In the genomic region with DNA sequence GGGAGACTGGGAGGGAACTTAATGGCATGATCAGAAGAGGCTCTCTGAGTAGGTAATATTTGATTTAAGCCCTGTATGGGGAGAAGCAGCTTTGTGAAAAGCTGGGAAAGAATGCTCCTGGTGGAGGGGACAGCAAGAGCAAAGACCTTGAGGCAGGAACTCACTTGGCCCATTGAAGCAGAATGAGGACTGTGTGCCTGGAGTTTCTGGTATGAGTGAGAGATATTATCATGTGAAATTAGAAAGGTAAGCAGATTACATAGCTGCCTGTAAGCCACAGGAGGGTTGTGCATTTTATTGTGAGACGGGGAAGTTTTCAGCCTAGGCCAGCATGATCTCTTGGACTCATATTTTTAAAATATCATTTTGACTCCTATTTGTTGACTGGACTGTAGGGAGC, we compare ENCODE assay signal across 34 cellular contexts.
"Had no signal": no experiment of that assay in that cellular context is flagged by ENCODE, and none has a peak within 500 bp of the region (broad histone marks: within the 10 kb centered on the region; RNA-seq: fewer than 3 reads in every experiment).

No MANE protein-coding gene starts in this region.

- H3K9me3 Mint-ChIP-seq: activated B cell treated with CpG ODN at 0.5 μM for 24 hours; activated CD4-positive, alpha-beta memory T cell treated with anti-CD3 and anti-CD28 coated beads for 36 hours; activated CD4-positive, alpha-beta T cell treated with anti-CD3 and anti-CD28 coated beads, Interleukin-2, amount 10 ng/mL, durations not matched to agents 24 days and 14 days; activated naive CD4-positive, alpha-beta T cell treated with anti-CD3 and anti-CD28 coated beads for 36 hours; activated naive CD4-positive, alpha-beta T cell treated with anti-CD3 and anti-CD28 coated beads, Interleukin-2, amount 50 U/mL, for 24 hours; activated naive CD8-positive, alpha-beta T cell treated with anti-CD3 and anti-CD28 coated beads for 36 hours; activated naive CD8-positive, alpha-beta T cell treated with anti-CD3 and anti-CD28 coated beads, Interleukin-2, amount 50 U/mL, for 24 hours; activated T-helper 1 cell treated with anti-CD3 and anti-CD28 coated beads, Interleukin-12 subunit alpha, Interleukin-12 subunit beta, Interleukin-2, Interleukin-4 antibody, amounts not matched to agents 30 ng/mL and 10 ng/mL and 1 ng/mL, durations not matched to agents 14 hours and 24 hours and 36 hours; activated T-helper 2 cell treated with anti-CD3 and anti-CD28 coated beads, Interferon-gamma antibody, Interleukin-2, Interleukin-4, amounts not matched to agents 10 μg/mL and 5 μg/mL and 100 μg/mL, durations not matched to agents 14 hours and 24 hours and 36 hours had no signal

- H3K36me3 ChIP-seq: adrenal gland, breast epithelium, cardiac muscle cell, colonic mucosa, esophagus muscularis mucosa, gastrocnemius medialis, heart left ventricle had no signal

- H3K4me3 Mint-ChIP-seq: activated B cell treated with CpG ODN at 0.5 μM for 24 hours; activated CD4-positive, alpha-beta memory T cell treated with anti-CD3 and anti-CD28 coated beads for 36 hours; activated CD4-positive, alpha-beta T cell treated with anti-CD3 and anti-CD28 coated beads for 36 hours; activated CD4-positive, alpha-beta T cell treated with anti-CD3 and anti-CD28 coated beads, Interleukin-2, amount 10 ng/mL, durations not matched to agents 24 days and 14 days; activated CD8-positive, alpha-beta memory T cell treated with anti-CD3 and anti-CD28 coated beads, Interleukin-2, amount 10 ng/mL, durations not matched to agents 7 days and 5 days; activated CD8-positive, alpha-beta T cell treated with anti-CD3 and anti-CD28 coated beads, Interleukin-2, amount 10 ng/mL, durations not matched to agents 7 days and 5 days; activated naive CD4-positive, alpha-beta T cell treated with anti-CD3 and anti-CD28 coated beads for 36 hours; activated naive CD4-positive, alpha-beta T cell treated with anti-CD3 and anti-CD28 coated beads, Interleukin-2, amount 50 U/mL, for 24 hours; activated naive CD8-positive, alpha-beta T cell treated with anti-CD3 and anti-CD28 coated beads for 36 hours; activated naive CD8-positive, alpha-beta T cell treated with anti-CD3 and anti-CD28 coated beads, Interleukin-2, amount 50 U/mL, for 24 hours; activated T-helper 1 cell treated with anti-CD3 and anti-CD28 coated beads, Interleukin-12 subunit alpha, Interleukin-12 subunit beta, Interleukin-2, Interleukin-4 antibody, amounts not matched to agents 30 ng/mL and 10 ng/mL and 1 ng/mL, durations not matched to agents 14 hours and 24 hours and 36 hours; brain; T-helper 17 cell had no signal

- H3K4me3 ChIP-seq: adrenal gland, breast epithelium, cardiac muscle cell, colonic mucosa, esophagus muscularis mucosa, gastrocnemius medialis, heart left ventricle had no signal

- H3K27ac ChIP-seq: adrenal gland, breast epithelium, cardiac muscle cell, colonic mucosa, esophagus muscularis mucosa, foreskin keratinocyte, gastrocnemius medialis, heart left ventricle had no signal

- H3K27me3 Mint-ChIP-seq: activated CD4-positive, alpha-beta memory T cell treated with anti-CD3 and anti-CD28 coated beads for 36 hours; activated CD4-positive, alpha-beta T cell treated with anti-CD3 and anti-CD28 coated beads, Interleukin-2, amount 10 ng/mL, durations not matched to agents 24 days and 14 days; activated CD8-positive, alpha-beta memory T cell treated with anti-CD3 and anti-CD28 coated beads, Interleukin-2, amount 10 ng/mL, durations not matched to agents 7 days and 5 days; activated naive CD8-positive, alpha-beta T cell treated with anti-CD3 and anti-CD28 coated beads, Interleukin-2, amount 50 U/mL, for 24 hours; T-helper 17 cell had no signal

- DNase-seq: activated B cell treated with CpG ODN at 0.5 μM for 24 hours; activated CD4-positive, alpha-beta memory T cell treated with anti-CD3 and anti-CD28 coated beads for 36 hours; activated CD4-positive, alpha-beta T cell treated with anti-CD3 and anti-CD28 coated beads for 36 hours; activated CD4-positive, alpha-beta T cell treated with anti-CD3 and anti-CD28 coated beads, Interleukin-2, amount 10 ng/mL, durations not matched to agents 24 days and 14 days; activated CD4-positive, CD25-positive, alpha-beta regulatory T cell treated with anti-CD3 and anti-CD28 coated beads, Interleukin-2, amount 50 U/mL, for 72 hours; activated CD8-positive, alpha-beta memory T cell treated with anti-CD3 and anti-CD28 coated beads, Interleukin-2, amount 10 ng/mL, durations not matched to agents 7 days and 5 days; activated CD8-positive, alpha-beta memory T cell treated with anti-CD3 and anti-CD28 coated beads, Interleukin-2, amount 50 U/mL, for 4 hours; activated CD8-positive, alpha-beta T cell treated with anti-CD3 and anti-CD28 coated beads, Interleukin-2, amount 10 ng/mL, durations not matched to agents 7 days and 5 days; activated effector memory CD4-positive, alpha-beta T cell treated with anti-CD3 and anti-CD28 coated beads, Interleukin-2, amount 50 U/mL, for 16 hours; activated naive CD4-positive, alpha-beta T cell treated with anti-CD3 and anti-CD28 coated beads for 36 hours; activated naive CD8-positive, alpha-beta T cell treated with anti-CD3 and anti-CD28 coated beads for 36 hours; activated naive CD8-positive, alpha-beta T cell treated with anti-CD3 and anti-CD28 coated beads, Interleukin-2, amount 50 U/mL, for 24 hours; activated T-cell treated with anti-CD3 and anti-CD28 coated beads, Interleukin-2, amount 50 U/mL, for 1 hour; activated T-cell treated with anti-CD3 and anti-CD28 coated beads, Interleukin-2, amount 50 U/mL, for 48 hours; adrenal gland; amygdala; aorta; central memory CD4-positive, alpha-beta T cell; cerebellar nuclear complex; colonic mucosa; effector CD8-positive, alpha-beta T cell; foreskin keratinocyte; gastrocnemius medialis; glutamatergic neuron; heart left ventricle; T-helper 1 cell; T-helper 17 cell had no signal

- H3K36me3 Mint-ChIP-seq: activated CD4-positive, alpha-beta memory T cell treated with anti-CD3 and anti-CD28 coated beads for 36 hours; activated CD8-positive, alpha-beta memory T cell treated with anti-CD3 and anti-CD28 coated beads, Interleukin-2, amount 10 ng/mL, durations not matched to agents 7 days and 5 days; activated naive CD4-positive, alpha-beta T cell treated with anti-CD3 and anti-CD28 coated beads, Interleukin-2, amount 50 U/mL, for 24 hours; activated naive CD8-positive, alpha-beta T cell treated with anti-CD3 and anti-CD28 coated beads for 36 hours; brain had no signal

- H3K4me1 ChIP-seq: adrenal gland, breast epithelium, colonic mucosa, esophagus muscularis mucosa, foreskin keratinocyte, gastrocnemius medialis, heart left ventricle had no signal

- H3K9me3 ChIP-seq: adrenal gland, breast epithelium, colonic mucosa, gastrocnemius medialis had no signal

- ATAC-seq: activated CD4-positive, alpha-beta T cell treated with anti-CD3 and anti-CD28 coated beads for 36 hours; activated CD8-positive, alpha-beta memory T cell treated with anti-CD3 and anti-CD28 coated beads, Interleukin-2, amount 10 ng/mL, durations not matched to agents 7 days and 5 days; activated CD8-positive, alpha-beta T cell treated with anti-CD3 and anti-CD28 coated beads, Interleukin-2, amount 10 ng/mL, durations not matched to agents 7 days and 5 days; activated naive CD8-positive, alpha-beta T cell treated with anti-CD3 and anti-CD28 coated beads, Interleukin-2, amount 50 U/mL, for 24 hours; foreskin keratinocyte; gastrocnemius medialis; heart left ventricle; T-helper 17 cell had no signal

- H3K27me3 ChIP-seq: adrenal gland, breast epithelium, cardiac muscle cell, colonic mucosa, esophagus muscularis mucosa, gastrocnemius medialis, heart left ventricle had no signal

- H3K27ac Mint-ChIP-seq: activated B cell treated with CpG ODN at 0.5 μM for 24 hours; activated CD4-positive, alpha-beta memory T cell treated with anti-CD3 and anti-CD28 coated beads for 36 hours; activated CD4-positive, alpha-beta T cell treated with anti-CD3 and anti-CD28 coated beads for 36 hours; activated CD4-positive, alpha-beta T cell treated with anti-CD3 and anti-CD28 coated beads, Interleukin-2, amount 10 ng/mL, durations not matched to agents 24 days and 14 days; activated CD8-positive, alpha-beta memory T cell treated with anti-CD3 and anti-CD28 coated beads, Interleukin-2, amount 10 ng/mL, durations not matched to agents 7 days and 5 days; activated CD8-positive, alpha-beta T cell treated with anti-CD3 and anti-CD28 coated beads, Interleukin-2, amount 10 ng/mL, durations not matched to agents 7 days and 5 days; activated naive CD4-positive, alpha-beta T cell treated with anti-CD3 and anti-CD28 coated beads for 36 hours; activated naive CD4-positive, alpha-beta T cell treated with anti-CD3 and anti-CD28 coated beads, Interleukin-2, amount 50 U/mL, for 24 hours; activated naive CD8-positive, alpha-beta T cell treated with anti-CD3 and anti-CD28 coated beads for 36 hours; activated naive CD8-positive, alpha-beta T cell treated with anti-CD3 and anti-CD28 coated beads, Interleukin-2, amount 50 U/mL, for 24 hours; activated T-helper 1 cell treated with anti-CD3 and anti-CD28 coated beads, Interleukin-12 subunit alpha, Interleukin-12 subunit beta, Interleukin-2, Interleukin-4 antibody, amounts not matched to agents 30 ng/mL and 10 ng/mL and 1 ng/mL, durations not matched to agents 14 hours and 24 hours and 36 hours; activated T-helper 2 cell treated with anti-CD3 and anti-CD28 coated beads, Interferon-gamma antibody, Interleukin-2, Interleukin-4, amounts not matched to agents 10 μg/mL and 5 μg/mL and 100 μg/mL, durations not matched to agents 14 hours and 24 hours and 36 hours; brain; T-helper 17 cell had no signal

- H3K4me1 Mint-ChIP-seq: activated B cell treated with CpG ODN at 0.5 μM for 24 hours; activated CD4-positive, alpha-beta T cell treated with anti-CD3 and anti-CD28 coated beads for 36 hours; activated CD4-positive, alpha-beta T cell treated with anti-CD3 and anti-CD28 coated beads, Interleukin-2, amount 10 ng/mL, durations not matched to agents 24 days and 14 days; activated CD8-positive, alpha-beta memory T cell treated with anti-CD3 and anti-CD28 coated beads, Interleukin-2, amount 10 ng/mL, durations not matched to agents 7 days and 5 days; activated naive CD4-positive, alpha-beta T cell treated with anti-CD3 and anti-CD28 coated beads, Interleukin-2, amount 50 U/mL, for 24 hours; activated naive CD8-positive, alpha-beta T cell treated with anti-CD3 and anti-CD28 coated beads for 36 hours; activated naive CD8-positive, alpha-beta T cell treated with anti-CD3 and anti-CD28 coated beads, Interleukin-2, amount 50 U/mL, for 24 hours; brain; T-helper 17 cell had no signal
